ENCODE assay signal across 8 cellular contexts in the genomic region with DNA sequence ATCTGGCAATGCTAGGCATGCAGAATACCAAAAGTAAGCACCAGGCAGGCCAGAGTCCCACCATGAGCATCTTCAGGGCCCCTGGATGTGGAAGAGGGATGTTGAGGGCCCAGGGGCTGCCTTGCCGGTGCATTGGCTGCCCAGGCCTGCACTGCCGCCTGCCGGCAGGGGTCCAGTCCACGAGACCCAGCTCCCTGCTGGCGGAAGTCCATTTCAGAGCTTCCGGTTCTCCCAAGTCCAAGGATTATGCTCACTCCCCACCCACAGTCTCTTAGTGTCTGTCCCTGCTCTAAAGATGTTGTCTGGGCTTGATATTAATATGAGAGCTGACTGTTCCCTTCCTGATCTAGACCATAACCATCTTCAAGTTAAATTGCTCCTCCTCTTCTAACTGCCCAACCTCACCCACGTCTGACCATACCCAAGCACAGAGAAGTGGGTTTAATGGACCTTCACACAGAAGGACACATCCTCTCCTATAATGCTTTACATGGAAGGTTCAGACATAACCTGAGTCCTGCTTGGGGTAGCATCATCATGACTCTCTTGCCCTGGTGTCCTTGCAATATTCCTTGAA.
A peak's percentile ranks its signal among the peaks of the same experiment; 100 is the strongest.
DNase-seq lines count a peak whose midpoint lies in the region; ATAC-seq and TF ChIP-seq lines count a peak whose summit lies in the region.

No MANE protein-coding gene starts in this region.

- H3K27ac ChIP-seq in OCI-LY1 (ENCODE audit: low read depth, low read length, poor library complexity, severe bottlenecking) (peak overlapping the region; percentile 98), parathyroid adenoma (no peak overlapping the region)

- no peaks in the 10 kb centered on the region for H3K9me2 ChIP-seq in OCI-LY1 (ENCODE audit: low read depth, low read length)

- H3K4me2 ChIP-seq in OCI-LY1 (ENCODE audit: low read length) (peak overlapping the region; percentile 12; the same call in 1 of the 2 replicates), parathyroid adenoma (ENCODE audit: low read length) (no peak overlapping the region)

- H3K4me1 ChIP-seq in OCI-LY1 (ENCODE audit: insufficient read depth, low read length, severe bottlenecking) (peaks cover 89% of the 10 kb centered on the region), parathyroid adenoma (peaks cover 3% of the 10 kb centered on the region)

- H3K27me3 ChIP-seq in GM06990 (replicated peaks; ENCODE audit: control insufficient read depth, insufficient read depth, low read length) (no peaks in the 10 kb centered on the region), OCI-LY1 (ENCODE audit: insufficient read depth, low read length) (no peaks in the 10 kb centered on the region), parathyroid adenoma (ENCODE audit: control insufficient read depth, insufficient read depth, low read length) (no peaks in the 10 kb centered on the region)

- H3F3A ChIP-seq in OCI-LY1 (ENCODE audit: insufficient read depth, low read length) = no peaks in the 10 kb centered on the region

- H3K4me3 ChIP-seq in GM06990 (replicated peaks; ENCODE audit: low read depth, low read length) (no peak overlapping the region), OCI-LY1 (ENCODE audit: low read depth, low read length, poor library complexity, severe bottlenecking) (no peak overlapping the region), foreskin fibroblast (ENCODE audit: low read depth in 1 of 2, low read length in 2 of 2) (no peak overlapping the region), parathyroid adenoma (ENCODE audit: low read depth, low read length) (no peak overlapping the region)

- H2AFZ ChIP-seq in OCI-LY1 (ENCODE audit: low read length) = no peak overlapping the region
- peak overlapping the region; percentile 8 for H2AFZ ChIP-seq in parathyroid adenoma

- H3K9ac ChIP-seq in OCI-LY1 (ENCODE audit: low read length) = peak overlapping the region; percentile 75; the same call in 1 of the 2 replicates
- H3K9ac ChIP-seq in parathyroid adenoma = no peak overlapping the region

- ATAC-seq in GM18870 (IDR thresholded peaks at IDR 0.05; ENCODE audit: unreplicated experiment) (no peak), HG02571 (IDR thresholded peaks at IDR 0.05; ENCODE audit: unreplicated experiment) (no peak)

- H3K9me3 ChIP-seq in OCI-LY1 (ENCODE audit: low read length) = no peaks in the 10 kb centered on the region
- H3K9me3 ChIP-seq in parathyroid adenoma (ENCODE audit: control insufficient read depth, low read length) = no peaks in the 10 kb centered on the region

- H3K36me3 ChIP-seq in GM06990 (ENCODE audit: control insufficient read depth, insufficient read depth, low read length) (no peaks in the 10 kb centered on the region), OCI-LY1 (ENCODE audit: insufficient read depth, low read length) (no peaks in the 10 kb centered on the region), parathyroid adenoma (ENCODE audit: control insufficient read depth, insufficient read depth, low read length) (no peaks in the 10 kb centered on the region)

- TF ChIP-seq CTCF in GM06990 (IDR thresholded peaks at IDR 0.05; ENCODE audit: insufficient read depth, low read length, poor library complexity, severe bottlenecking) (peak; percentile 79), OCI-LY1 (IDR thresholded peaks at IDR 0.05; ENCODE audit: low read length) (peak; percentile 87), foreskin fibroblast (IDR thresholded peaks at IDR 0.05; ENCODE audit: low read depth, low read length) (peak; percentile 28), parathyroid adenoma (IDR thresholded peaks at IDR 0.05) (peak; percentile 38)

- no peaks in the 10 kb centered on the region for H4K20me1 ChIP-seq in OCI-LY1 (ENCODE audit: insufficient read depth, low read length)

- H3K79me2 ChIP-seq in OCI-LY1 (ENCODE audit: insufficient read depth, low read length) (no peaks in the 10 kb centered on the region), parathyroid adenoma (no peaks in the 10 kb centered on the region)

- DNase-seq in GM06990 (ENCODE audit: extremely low read depth, insufficient read length) = no peak
- DNase-seq in foreskin fibroblast = peak; percentile 5 to 17
- DNase-seq in cerebellar cortex (ENCODE audit: low spot score) = no peak
- DNase-seq in T1000 (lab: John Stamatoyannopoulos, UW) = no peak

Comparison
In these comparisons a context has a peak if more than half of its experiments do, and no peak if none do; other contexts are left out.
1. DNase-seq: peak in foreskin fibroblast (2 of 2); none in GM06990 (single experiment), cerebellar cortex (single experiment) and T1000 (single experiment).
2. CTCF ChIP-seq: peak in every context shown above with its lines; median percentile 87 in OCI-LY1; 79 in GM06990; 38 in parathyroid adenoma; 28 in foreskin fibroblast.